In genomic region chr4:109559983-109560686, GRCh38 we compare ENCODE assay signal across 8 cellular contexts. TPM values are rescaled to one million over a fixed set of nuclear protein-coding genes. Genes with fewer than 3 reads are reported as not detected.
A peak's percentile ranks its signal among the peaks of the same experiment; 100 is the strongest.
DNase-seq lines count a peak whose midpoint lies in the region; ATAC-seq and TF ChIP-seq lines count a peak whose summit lies in the region.

MCUB (plus strand) TSS chr4:109560246; CDS start chr4:109560338, 92 bp downstream.

- H3K4me1 Mint-ChIP-seq in activated CD4-positive, alpha-beta T cell treated with anti-CD3 and anti-CD28 coated beads, Interleukin-2, amount 10 ng/mL, durations not matched to agents 24 days and 14 days, result peaks cover 42% of the 10 kb centered on the region
- H3K4me1 Mint-ChIP-seq in dendritic cell treated with granulocyte-macrophage colony-stimulating factor and Interleukin-4, amounts not matched to agents 40 ng/mL and 50 ng/mL, for 4 days (ENCODE audit: low read depth), result peaks cover 29% of the 10 kb centered on the region

- H3K9me3 Mint-ChIP-seq in activated CD4-positive, alpha-beta T cell treated with anti-CD3 and anti-CD28 coated beads, Interleukin-2, amount 10 ng/mL, durations not matched to agents 24 days and 14 days, result no peaks in the 10 kb centered on the region
- H3K9me3 Mint-ChIP-seq in dendritic cell treated with granulocyte-macrophage colony-stimulating factor and Interleukin-4, amounts not matched to agents 40 ng/mL and 50 ng/mL, for 4 days, result no peaks in the 10 kb centered on the region

- H3K4me3 ChIP-seq in left lung, result peak within 1 kb of the TSS; percentile 70 to 76

- TF ChIP-seq CTCF in left lung (IDR thresholded peaks at IDR 0.05), result no peak

- H3K9me3 ChIP-seq in left lung, result peaks cover 0 to 4% of the 10 kb centered on the region in 2 donors

- H3K27me3 ChIP-seq in left lung, result peaks cover 0 to 30% of the 10 kb centered on the region in 2 donors

- peak; percentile 90 for ATAC-seq in GM19035 (IDR thresholded peaks at IDR 0.05; ENCODE audit: unreplicated experiment)
- peak; percentile 91 for ATAC-seq in HG03280 (IDR thresholded peaks at IDR 0.05; ENCODE audit: unreplicated experiment)
- peak; percentile 98 for ATAC-seq in left lung

- H3K36me3 Mint-ChIP-seq in activated CD4-positive, alpha-beta T cell treated with anti-CD3 and anti-CD28 coated beads, Interleukin-2, amount 10 ng/mL, durations not matched to agents 24 days and 14 days (ENCODE audit: low read depth), result peaks cover 27% of the 10 kb centered on the region
- peaks cover 15% of the 10 kb centered on the region for H3K36me3 Mint-ChIP-seq in dendritic cell treated with granulocyte-macrophage colony-stimulating factor and Interleukin-4, amounts not matched to agents 40 ng/mL and 50 ng/mL, for 4 days (ENCODE audit: low read depth)

- peak; percentile 97 for DNase-seq in AG20443 (ENCODE audit: low spot score)
- peak; percentile 44 to 71 for DNase-seq in NCI-H524 (lab: John Stamatoyannopoulos, UW)
- DNase-seq in activated CD4-positive, alpha-beta T cell treated with anti-CD3 and anti-CD28 coated beads, Interleukin-2, amount 10 ng/mL, durations not matched to agents 24 days and 14 days, result peak; percentile 98
- DNase-seq in left lung, result peak; percentile 92 to 96
- peak; percentile 81 to 83 for DNase-seq in stimulated activated CD4-positive, alpha-beta T cell treated with anti-CD3 and anti-CD28 coated beads, Interleukin-2, amount 100 ng/mL, for 48 hours

- no peaks in the 10 kb centered on the region for H3K27me3 Mint-ChIP-seq in activated CD4-positive, alpha-beta T cell treated with anti-CD3 and anti-CD28 coated beads, Interleukin-2, amount 10 ng/mL, durations not matched to agents 24 days and 14 days
- no peaks in the 10 kb centered on the region for H3K27me3 Mint-ChIP-seq in dendritic cell treated with granulocyte-macrophage colony-stimulating factor and Interleukin-4, amounts not matched to agents 40 ng/mL and 50 ng/mL, for 4 days

- no peaks in the 10 kb centered on the region for H3K36me3 ChIP-seq in left lung

- peak within 1 kb of the TSS; percentile 98 for H3K27ac Mint-ChIP-seq in activated CD4-positive, alpha-beta T cell treated with anti-CD3 and anti-CD28 coated beads, Interleukin-2, amount 10 ng/mL, durations not matched to agents 24 days and 14 days
- H3K27ac Mint-ChIP-seq in dendritic cell treated with granulocyte-macrophage colony-stimulating factor and Interleukin-4, amounts not matched to agents 40 ng/mL and 50 ng/mL, for 4 days, result peak within 1 kb of the TSS; percentile 92

- intact Hi-C loops in activated CD4-positive, alpha-beta T cell treated with anti-CD3 and anti-CD28 coated beads, Interleukin-2, amount 10 ng/mL, durations not matched to agents 24 days and 14 days (cut with micrococcal nuclease), result loop anchor here (1.0 to 10.0 kb wide), 3 partner anchors 12 to 635 kb away; partner anchors contain the start of gene ELOVL6
- intact Hi-C loops in dendritic cell treated with granulocyte-macrophage colony-stimulating factor and Interleukin-4, amounts not matched to agents 40 ng/mL and 50 ng/mL, for 4 days (cut with micrococcal nuclease), result loop anchor here (2.0 to 5.0 kb wide), 3 partner anchors 128 to 255 kb away; partner anchors contain the start of genes CASP6, GAR1 and SEC24B
- intact Hi-C loops in left lung (cut with DNase I), result no loop called here

- H3K27ac ChIP-seq in left lung, result peak within 1 kb of the TSS; percentile 89 to 93

- H3K4me1 ChIP-seq in left lung, result peaks cover 0 to 13% of the 10 kb centered on the region in 2 donors

- H3K4me3 Mint-ChIP-seq in activated CD4-positive, alpha-beta T cell treated with anti-CD3 and anti-CD28 coated beads, Interleukin-2, amount 10 ng/mL, durations not matched to agents 24 days and 14 days, result peak within 1 kb of the TSS; percentile 95
- peak within 1 kb of the TSS; percentile 84 for H3K4me3 Mint-ChIP-seq in dendritic cell treated with granulocyte-macrophage colony-stimulating factor and Interleukin-4, amounts not matched to agents 40 ng/mL and 50 ng/mL, for 4 days

RNA-seq across cellular contexts. Expression of gene MCUB, which starts in this region (rescaled TPM):
- 43.6 and 46.4 TPM in 2 replicates for total RNA-seq in activated CD4-positive, alpha-beta T cell treated with anti-CD3 and anti-CD28 coated beads, Interleukin-2, amount 10 ng/mL, durations not matched to agents 24 days and 14 days
- total RNA-seq in left lung, result 10 to 100 TPM; 18.8 to 28.2 TPM

Comparison
In these comparisons a context has a peak if more than half of its experiments do, and no peak if none do; other contexts are left out.
1. Peak in every context shown above with its lines: DNase-seq, ATAC-seq, H3K4me3 ChIP-seq and H3K27ac ChIP-seq.
2. intact Hi-C loops: an anchor here in activated CD4-positive, alpha-beta T cell treated with anti-CD3 and anti-CD28 coated beads, Interleukin-2, amount 10 ng/mL, durations not matched to agents 24 days and 14 days (1.0 to 10.0 kb wide) and dendritic cell treated with granulocyte-macrophage colony-stimulating factor and Interleukin-4, amounts not matched to agents 40 ng/mL and 50 ng/mL, for 4 days (2.0 to 5.0 kb wide); none called in left lung.